In the genomic region with DNA sequence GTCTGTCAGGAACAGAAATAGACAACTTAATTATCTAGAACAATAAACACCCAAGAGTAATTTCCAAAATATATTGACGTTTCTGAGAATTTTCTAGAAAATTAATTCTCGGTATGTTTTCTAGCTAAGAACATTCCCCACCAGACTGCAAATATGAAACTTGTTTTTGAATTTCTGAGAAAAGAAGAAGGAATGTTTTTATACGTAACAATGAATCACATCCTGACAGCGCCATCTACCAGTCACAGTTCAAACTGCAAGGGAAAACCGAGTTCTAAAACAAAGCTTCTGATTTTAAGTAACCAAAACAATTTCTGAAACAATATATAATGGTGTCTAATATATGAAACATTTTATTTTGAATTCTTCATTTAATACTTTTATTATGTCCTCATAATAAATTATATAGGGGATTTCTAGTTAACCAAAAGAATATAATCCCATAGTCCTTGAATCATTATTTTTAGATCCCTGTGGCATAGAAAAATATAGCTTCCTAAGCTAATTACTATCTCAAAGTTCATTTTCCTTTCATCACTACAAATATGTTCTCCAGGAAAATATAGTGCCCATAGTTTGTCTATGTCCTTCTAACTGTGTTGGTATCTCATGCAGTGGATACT, we compare ENCODE assay signal across 1 cellular context.
TF ChIP-seq lines count a peak whose summit lies in the region.

No MANE protein-coding gene starts in this region.

TF ChIP-seq in WTC11, 78 proteins besides CTCF, POLR2A, EP300 and RAD21 (continued from another document):
- TF ChIP-seq, protein P1, sequence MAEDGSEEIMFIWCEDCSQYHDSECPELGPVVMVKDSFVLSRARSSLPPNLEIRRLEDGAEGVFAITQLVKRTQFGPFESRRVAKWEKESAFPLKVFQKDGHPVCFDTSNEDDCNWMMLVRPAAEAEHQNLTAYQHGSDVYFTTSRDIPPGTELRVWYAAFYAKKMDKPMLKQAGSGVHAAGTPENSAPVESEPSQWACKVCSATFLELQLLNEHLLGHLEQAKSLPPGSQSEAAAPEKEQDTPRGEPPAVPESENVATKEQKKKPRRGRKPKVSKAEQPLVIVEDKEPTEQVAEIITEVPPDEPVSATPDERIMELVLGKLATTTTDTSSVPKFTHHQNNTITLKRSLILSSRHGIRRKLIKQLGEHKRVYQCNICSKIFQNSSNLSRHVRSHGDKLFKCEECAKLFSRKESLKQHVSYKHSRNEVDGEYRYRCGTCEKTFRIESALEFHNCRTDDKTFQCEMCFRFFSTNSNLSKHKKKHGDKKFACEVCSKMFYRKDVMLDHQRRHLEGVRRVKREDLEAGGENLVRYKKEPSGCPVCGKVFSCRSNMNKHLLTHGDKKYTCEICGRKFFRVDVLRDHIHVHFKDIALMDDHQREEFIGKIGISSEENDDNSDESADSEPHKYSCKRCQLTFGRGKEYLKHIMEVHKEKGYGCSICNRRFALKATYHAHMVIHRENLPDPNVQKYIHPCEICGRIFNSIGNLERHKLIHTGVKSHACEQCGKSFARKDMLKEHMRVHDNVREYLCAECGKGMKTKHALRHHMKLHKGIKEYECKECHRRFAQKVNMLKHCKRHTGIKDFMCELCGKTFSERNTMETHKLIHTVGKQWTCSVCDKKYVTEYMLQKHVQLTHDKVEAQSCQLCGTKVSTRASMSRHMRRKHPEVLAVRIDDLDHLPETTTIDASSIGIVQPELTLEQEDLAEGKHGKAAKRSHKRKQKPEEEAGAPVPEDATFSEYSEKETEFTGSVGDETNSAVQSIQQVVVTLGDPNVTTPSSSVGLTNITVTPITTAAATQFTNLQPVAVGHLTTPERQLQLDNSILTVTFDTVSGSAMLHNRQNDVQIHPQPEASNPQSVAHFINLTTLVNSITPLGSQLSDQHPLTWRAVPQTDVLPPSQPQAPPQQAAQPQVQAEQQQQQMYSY (CRISPR knock-in tag; IDR thresholded peaks at IDR 0.05), result no peak
